Comparison of ENCODE assay signal across 11 cellular contexts in the genomic region with DNA sequence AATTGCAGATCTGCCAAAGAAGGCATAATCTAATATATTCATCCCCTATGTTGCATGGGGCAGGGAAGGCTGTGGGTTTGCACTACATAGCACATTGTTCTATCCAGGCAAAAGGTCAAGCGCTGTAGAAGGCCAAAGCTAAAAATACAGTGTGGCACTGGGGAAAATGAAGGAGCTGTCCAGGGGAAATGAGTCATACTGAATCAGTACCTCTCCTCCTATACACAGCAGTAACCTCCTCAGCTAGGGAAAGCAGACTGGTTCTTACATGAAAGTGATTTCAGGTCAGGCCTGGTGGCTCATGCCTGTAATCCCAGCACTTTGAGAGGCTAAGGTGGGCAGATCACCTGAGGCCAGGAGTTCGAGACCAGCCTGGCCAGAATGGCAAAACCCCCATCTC. TPM values are rescaled to one million over a fixed set of nuclear protein-coding genes. Genes with fewer than 3 reads are reported as not detected.
DNase-seq lines count a peak whose midpoint lies in the region; ATAC-seq, FAIRE-seq and TF ChIP-seq lines count a peak whose summit lies in the region.
"Had no signal": no experiment of that assay in that cellular context is flagged by ENCODE, and none has a peak within 500 bp of the region (broad histone marks: within the 10 kb centered on the region; RNA-seq: fewer than 3 reads in every experiment).

No MANE protein-coding gene starts in this region.

- peaks cover 17% of the 10 kb centered on the region for H3K27me3 Mint-ChIP-seq in activated naive CD8-positive, alpha-beta T cell treated with anti-CD3 and anti-CD28 coated beads, Interleukin-2, amount 50 U/mL, for 24 hours
- peaks cover 27% of the 10 kb centered on the region for H3K27me3 Mint-ChIP-seq in activated naive CD8-positive, alpha-beta T cell treated with anti-CD3 and anti-CD28 coated beads for 36 hours

- no peak overlapping the region for H3K27ac Mint-ChIP-seq in activated naive CD8-positive, alpha-beta T cell treated with anti-CD3 and anti-CD28 coated beads, Interleukin-2, amount 50 U/mL, for 24 hours
- H3K27ac Mint-ChIP-seq in activated naive CD8-positive, alpha-beta T cell treated with anti-CD3 and anti-CD28 coated beads for 36 hours, result no peak overlapping the region
- H3K27ac Mint-ChIP-seq: CD4-positive, CD25-positive, alpha-beta regulatory T cell had no signal

- no peaks in the 10 kb centered on the region for H3K9me3 Mint-ChIP-seq in activated naive CD8-positive, alpha-beta T cell treated with anti-CD3 and anti-CD28 coated beads, Interleukin-2, amount 50 U/mL, for 24 hours
- H3K9me3 Mint-ChIP-seq in activated naive CD8-positive, alpha-beta T cell treated with anti-CD3 and anti-CD28 coated beads for 36 hours, result no peaks in the 10 kb centered on the region

- FAIRE-seq in K562 (lab: Jason Lieb, UNC), result peak; percentile 78
- FAIRE-seq in kidney (lab: Jason Lieb, UNC), result no peak
- FAIRE-seq: endometrium had no signal

- H3K9me3 ChIP-seq in K562 (replicated peaks; ENCODE audit: control insufficient read depth, insufficient read depth, low read depth, low read length) (no peaks in the 10 kb centered on the region), kidney (ENCODE audit: control insufficient read depth in 1 of 2, low read length in 2 of 2) (no peaks in the 10 kb centered on the region), aorta (ENCODE audit: control insufficient read depth, low read length) (no peaks in the 10 kb centered on the region)

- no peak overlapping the region for H2AFZ ChIP-seq in K562 (ENCODE audit: low read depth, low read length)

- TF ChIP-seq EP300 in K562 (IDR thresholded peaks at IDR 0.05; ENCODE audit: low read length), result no peak

- H3K4me2 ChIP-seq in K562 (ENCODE audit: insufficient read depth, low read length), result no peak overlapping the region

- no peak overlapping the region for H3K9ac ChIP-seq in K562 (ENCODE audit: insufficient read depth in 1 of 2, low read depth in 2 of 2, low read length in 2 of 2)
- peak overlapping the region in 1 of 2 donors; percentile 30 for H3K9ac ChIP-seq in kidney (ENCODE audit: low read length in 2 of 2)

- H3K9me1 ChIP-seq in K562 (ENCODE audit: control insufficient read depth, insufficient read depth, low read length), result no peaks in the 10 kb centered on the region

- H3K27ac ChIP-seq in K562 (ENCODE audit: extremely low read depth, low read depth, low read length) (no peak overlapping the region), kidney (ENCODE audit: low read depth in 2 of 2, low read length in 2 of 2) (peak overlapping the region; percentile 49 to 77), aorta (ENCODE audit: low read depth in 1 of 2, low read length in 2 of 2) (peak overlapping the region in 1 of 2 donors; percentile 52)

- no peaks in the 10 kb centered on the region for H3K79me2 ChIP-seq in K562 (ENCODE audit: control insufficient read depth, insufficient read depth, low read length)

- H3K36me3 ChIP-seq in K562 (ENCODE audit: control insufficient read depth, insufficient read depth, low read length) (no peaks in the 10 kb centered on the region), kidney (ENCODE audit: control insufficient read depth in 1 of 2, insufficient read depth in 2 of 2, low read length in 2 of 2) (no peaks in the 10 kb centered on the region), aorta (ENCODE audit: control insufficient read depth in 1 of 2, insufficient read depth in 2 of 2, low read length in 1 of 2) (no peaks in the 10 kb centered on the region)

- H3K36me3 Mint-ChIP-seq in activated naive CD8-positive, alpha-beta T cell treated with anti-CD3 and anti-CD28 coated beads, Interleukin-2, amount 50 U/mL, for 24 hours (ENCODE audit: low read depth), result no peaks in the 10 kb centered on the region
- no peaks in the 10 kb centered on the region for H3K36me3 Mint-ChIP-seq in activated naive CD8-positive, alpha-beta T cell treated with anti-CD3 and anti-CD28 coated beads for 36 hours
- H3K36me3 Mint-ChIP-seq: CD4-positive, CD25-positive, alpha-beta regulatory T cell had no signal

- no peaks in the 10 kb centered on the region for H4K20me1 ChIP-seq in K562 (replicated peaks; ENCODE audit: control insufficient read depth, insufficient read depth, low read length)

- in situ Hi-C loops in K562 (cut with MboI), result no loop called here

- CTCF ChIA-PET in K562 (lab: Yijun Ruan, JAX; ENCODE audit: low intra/inter-chr PET ratio), result no interaction called here

- intact Hi-C loops in K562 (cut with micrococcal nuclease), result no loop called here
- intact Hi-C loops in kidney (cut with DNase I), result no loop called here
- intact Hi-C loops in aorta (cut with DNase I), result no loop called here

- no peak for TF ChIP-seq POLR2A in K562 (conservative IDR thresholded peaks at IDR 0.05)

- TF ChIP-seq CTCF in K562 (IDR thresholded peaks at IDR 0.05 in 2 of 3, conservative IDR thresholded peaks at IDR 0.05 in 1 of 3; ENCODE audit: insufficient read depth in 2 of 3, low read depth in 1 of 3, low read length in 3 of 3) (no peak), kidney (IDR thresholded peaks at IDR 0.05; ENCODE audit: borderline replicate concordance, extremely low read depth, insufficient read depth) (no peak)

- H3K27me3 ChIP-seq in K562 (ENCODE audit: control insufficient read depth in 2 of 2, insufficient read depth in 2 of 2, low read length in 2 of 2), result no peaks in the 10 kb centered on the region
- H3K27me3 ChIP-seq in aorta (ENCODE audit: control insufficient read depth in 1 of 2, insufficient read depth in 2 of 2, low read length in 1 of 2), result no peaks in the 10 kb centered on the region

- no TSS peak for BruUV-seq in K562 (replicated peaks; lab: Mats Ljungman, UMichigan)

- H3K4me3 ChIP-seq in K562, result no peak overlapping the region
- H3K4me3 ChIP-seq in kidney (ENCODE audit: low read length in 2 of 2), result no peak overlapping the region
- no peak overlapping the region for H3K4me3 ChIP-seq in aorta (ENCODE audit: low read length in 2 of 2)

- POLR2A ChIA-PET in K562 (lab: Yijun Ruan, JAX), result no interaction called here

- peak; percentile 76 for ATAC-seq in activated naive CD8-positive, alpha-beta T cell treated with anti-CD3 and anti-CD28 coated beads, Interleukin-2, amount 50 U/mL, for 24 hours
- ATAC-seq in K562 (peak; percentile 60), aorta (ENCODE audit: low FRiP score) (peak; percentile 93)

- no peak for DNase-seq in activated naive CD8-positive, alpha-beta T cell treated with anti-CD3 and anti-CD28 coated beads, Interleukin-2, amount 50 U/mL, for 24 hours
- DNase-seq in activated naive CD8-positive, alpha-beta T cell treated with anti-CD3 and anti-CD28 coated beads for 36 hours, result no peak
- DNase-seq in K562 (ENCODE audit: extremely low read depth in 1 of 4, low spot score in 3 of 4) (peak in 2 of 4 experiments; percentile 49 to 65), kidney (no peak), aorta (no peak), HuH-7.5 (ENCODE audit: low spot score) (no peak), NCI-H1694 (lab: John Stamatoyannopoulos, UW) (no peak), DMS79 (lab: John Stamatoyannopoulos, UW) (no peak)
- DNase-seq: CD4-positive, CD25-positive, alpha-beta regulatory T cell; GOT3 had no signal

- WGBS in K562 (ENCODE audit: insufficient coverage, low coverage, missing lambda C conversion rate), result 22% methylated on average over 2 of the region's 2 CpGs
- 24 to 25% methylated on average over 2 of the region's 2 CpGs for WGBS in aorta, 2 donors

- no peaks in the 10 kb centered on the region for H3K4me1 Mint-ChIP-seq in activated naive CD8-positive, alpha-beta T cell treated with anti-CD3 and anti-CD28 coated beads, Interleukin-2, amount 50 U/mL, for 24 hours
- H3K4me1 Mint-ChIP-seq in activated naive CD8-positive, alpha-beta T cell treated with anti-CD3 and anti-CD28 coated beads for 36 hours, result peaks cover 5% of the 10 kb centered on the region
- H3K4me1 Mint-ChIP-seq: CD4-positive, CD25-positive, alpha-beta regulatory T cell had no signal

- no peak for TF ChIP-seq RAD21 in K562 (CRISPR knock-in tag; conservative IDR thresholded peaks at IDR 0.05 in 1 of 2, IDR thresholded peaks at IDR 0.05 in 1 of 2)

- peaks cover 8 to 14% of the 10 kb centered on the region in 2 experiments; a peak in 4 of 5 replicates for H3K4me1 ChIP-seq in K562 (replicated peaks in 1 of 2; ENCODE audit: control insufficient read depth in 2 of 2, insufficient read depth in 2 of 2, low read length in 2 of 2)
- peaks cover 13 to 26% of the 10 kb centered on the region in 2 donors for H3K4me1 ChIP-seq in kidney (ENCODE audit: control insufficient read depth in 1 of 2, insufficient read depth in 1 of 2, low read depth in 1 of 2, low read length in 2 of 2)
- H3K4me1 ChIP-seq in aorta (ENCODE audit: control insufficient read depth in 1 of 2, insufficient read depth in 2 of 2, low read length in 2 of 2), result peaks cover 0 to 3% of the 10 kb centered on the region in 2 donors

- H3K4me3 Mint-ChIP-seq in activated naive CD8-positive, alpha-beta T cell treated with anti-CD3 and anti-CD28 coated beads, Interleukin-2, amount 50 U/mL, for 24 hours, result no peak overlapping the region
- no peak overlapping the region for H3K4me3 Mint-ChIP-seq in activated naive CD8-positive, alpha-beta T cell treated with anti-CD3 and anti-CD28 coated beads for 36 hours
- H3K4me3 Mint-ChIP-seq: CD4-positive, CD25-positive, alpha-beta regulatory T cell had no signal

RNA-seq across cellular contexts. Expression of a gene that starts 31.0 kb away (rescaled TPM):
- 1 to 10 TPM; 7.6 to 7.8 TPM for total RNA-seq in activated naive CD8-positive, alpha-beta T cell treated with anti-CD3 and anti-CD28 coated beads for 36 hours
- 11.5 and 23.4 TPM in 2 replicates for total RNA-seq in K562 (2011; cell fraction: chromatin; rRNA removed; ENCODE audit: low replicate concordance)
- 18.2 and 20.8 TPM in 2 replicates for total RNA-seq in K562 (2011; cell fraction: nucleolus; rRNA removed)
- total RNA-seq in K562 (2011; cell fraction: nucleoplasm; rRNA removed), result 18.3 and 19.0 TPM in 2 replicates
- 18.2 and 24.5 TPM in 2 replicates for total RNA-seq in K562 (2014; rRNA removed)
- total RNA-seq in K562 (2014; rRNA removed; fragmentation: Illumina TruSeq; extraction: Trizol), result 17.7 and 19.5 TPM in 2 replicates
- 16.9 and 19.6 TPM in 2 replicates for total RNA-seq in K562 (2015; rRNA removed; fragmentation: Illumina TruSeq; extraction: Trizol)
- total RNA-seq in K562 (2021), result 28.4 and 30.3 TPM in 2 replicates
- 28.6 and 29.8 TPM in 2 replicates for polyA plus RNA-seq in K562 (2011; rRNA removed)
- polyA plus RNA-seq in K562 (2011; cell fraction: cytosol; rRNA removed), result 23.4 and 25.3 TPM in 2 replicates
- 33.8 and 41.2 TPM in 2 replicates for polyA plus RNA-seq in K562 (2011; cell fraction: nucleus; rRNA removed)
- 29.1 and 29.6 TPM in 2 replicates for polyA plus RNA-seq in K562 (2012)
- 17.5 and 19.7 TPM in 2 replicates for polyA plus RNA-seq in K562 (2014; fragmentation: Illumina TruSeq; extraction: Trizol)
- polyA plus RNA-seq in K562 (2014; fragmentation: Nextera tagmentation; extraction: Ambion mirVana), result 10 to 100 TPM in 1 of 2 experiments, 1 to 10 TPM in 1; 8.3 to 13.6 TPM
- 25.5 and 27.4 TPM in 2 replicates for polyA plus RNA-seq in K562 (2014; rRNA removed)
- 12.5 and 13.2 TPM in 2 replicates for polyA minus RNA-seq in K562 (2011; rRNA and poly(A)+ RNA removed)
- polyA minus RNA-seq in K562 (2011; cell fraction: cytosol; rRNA and poly(A)+ RNA removed), result 12.5 and 14.7 TPM in 2 replicates
- 10.0 and 15.6 TPM in 2 replicates for polyA minus RNA-seq in K562 (2011; cell fraction: nucleus; rRNA and poly(A)+ RNA removed)
- total RNA-seq in kidney, result 41.2 TPM
- polyA plus RNA-seq in kidney (ENCODE audit: insufficient read depth, low read depth, low replicate concordance), result 148 TPM
- total RNA-seq in aorta, result 100 to 1,000 TPM in 1 of 2 donors, 10 to 100 TPM in 1; 72.6 to 119 TPM
- polyA plus RNA-seq in aorta, result 10 to 100 TPM; 89.2 to 95.4 TPM
